Comparison of ENCODE assay signal across 1 cellular context in genomic region chr14:31257554-31258426, GRCh38.
A peak's percentile ranks its signal among the peaks of the same experiment; 100 is the strongest.
TF ChIP-seq lines count a peak whose summit lies in the region.

No MANE protein-coding gene starts in this region.

TF ChIP-seq in HepG2, 621 proteins besides CTCF, POLR2A, EP300 and RAD21 (continued from another document and continues in another):
- peak; percentile 97 for TF ChIP-seq ATF2 (CRISPR knock-in tag; IDR thresholded peaks at IDR 0.05)
- peak; percentile 50; the same call in 1 of the 2 replicates for TF ChIP-seq ZNF274 (CRISPR knock-in tag; IDR thresholded peaks at IDR 0.05)
- TF ChIP-seq KDM3A (CRISPR knock-in tag; IDR thresholded peaks at IDR 0.05; ENCODE audit: low read depth) = peak; percentile 97
- TF ChIP-seq ZNF614 (CRISPR knock-in tag; IDR thresholded peaks at IDR 0.05; ENCODE audit: borderline replicate concordance) = peak; percentile 99
- peak; percentile 61; the same call in 1 of the 2 replicates for TF ChIP-seq TRIM24 (CRISPR knock-in tag; IDR thresholded peaks at IDR 0.05)
- 0 out of 2 replicates have a peak, but pooled peaks have one; percentile 56 for TF ChIP-seq ZNF704 (CRISPR knock-in tag; IDR thresholded peaks at IDR 0.05; ENCODE audit: borderline replicate concordance)
- TF ChIP-seq ZNF556 (CRISPR knock-in tag; IDR thresholded peaks at IDR 0.05; ENCODE audit: borderline replicate concordance) = peak; percentile 99
- TF ChIP-seq GTF3A (CRISPR knock-in tag; conservative IDR thresholded peaks at IDR 0.05) = 0 out of 2 replicates have a peak, but pooled peaks have one; percentile 72
- TF ChIP-seq ZSCAN31 (CRISPR knock-in tag; IDR thresholded peaks at IDR 0.05; ENCODE audit: low read depth) = peak; percentile 89; the same call in 1 of the 2 replicates
- TF ChIP-seq ZMYM4 (CRISPR knock-in tag; IDR thresholded peaks at IDR 0.05) = peak; percentile 98
- peak; percentile 76; the same call in 1 of the 2 replicates for TF ChIP-seq GATA4 (IDR thresholded peaks at IDR 0.05; ENCODE audit: borderline replicate concordance, low read depth)
- peak; percentile 90 for TF ChIP-seq ZBED4 (CRISPR knock-in tag; IDR thresholded peaks at IDR 0.05; ENCODE audit: borderline replicate concordance)
- TF ChIP-seq ZBTB10 (CRISPR knock-in tag; IDR thresholded peaks at IDR 0.05; ENCODE audit: borderline replicate concordance) = 0 out of 2 replicates have a peak, but pooled peaks have one; percentile 14
- TF ChIP-seq RXRA (CRISPR knock-in tag; IDR thresholded peaks at IDR 0.05) = peak; percentile 67; the same call in 1 of the 2 replicates
- TF ChIP-seq ATF7-NPFF (CRISPR knock-in tag; IDR thresholded peaks at IDR 0.05; ENCODE audit: low read depth) = peak; percentile 74
- TF ChIP-seq MED13 (CRISPR knock-in tag; IDR thresholded peaks at IDR 0.05) = peak; percentile 93
- peak; percentile 27 for TF ChIP-seq BHLHE40 (IDR thresholded peaks at IDR 0.05; ENCODE audit: low read length)
- peak; percentile 57; the same call in 1 of the 2 replicates for TF ChIP-seq SIN3A (IDR thresholded peaks at IDR 0.05; ENCODE audit: borderline replicate concordance, low read depth, low read length)
- TF ChIP-seq DNMT3B (CRISPR knock-in tag; conservative IDR thresholded peaks at IDR 0.05) = peak; percentile 89
- peak; percentile 87; the same call in 1 of the 2 replicates for TF ChIP-seq SSRP1 (CRISPR knock-in tag; IDR thresholded peaks at IDR 0.05)
- TF ChIP-seq FOSL2 (CRISPR knock-in tag; IDR thresholded peaks at IDR 0.05) = peak; percentile 80
- peak; percentile 83; the same call in 1 of the 2 replicates for TF ChIP-seq ZNF749 (CRISPR knock-in tag; IDR thresholded peaks at IDR 0.05; ENCODE audit: borderline replicate concordance)
- TF ChIP-seq NCOA1 (CRISPR knock-in tag; IDR thresholded peaks at IDR 0.05) = peak; percentile 97
- peak; percentile 24; the same call in 1 of the 2 replicates for TF ChIP-seq GZF1 (CRISPR knock-in tag; IDR thresholded peaks at IDR 0.05)
- peak; percentile 61; the same call in 1 of the 2 replicates for TF ChIP-seq TSC22D2 (CRISPR knock-in tag; IDR thresholded peaks at IDR 0.05; ENCODE audit: borderline replicate concordance)
- TF ChIP-seq HIC2 (CRISPR knock-in tag; IDR thresholded peaks at IDR 0.05; ENCODE audit: low read depth) = peak; percentile 43; the same call in 1 of the 2 replicates
- TF ChIP-seq ZNF546 (CRISPR knock-in tag; conservative IDR thresholded peaks at IDR 0.05) = peak; percentile 97
- peak; percentile 96 for TF ChIP-seq ZNF761 (CRISPR knock-in tag; conservative IDR thresholded peaks at IDR 0.05)
- TF ChIP-seq KLF16 (CRISPR knock-in tag; IDR thresholded peaks at IDR 0.05) = peak in 1 of 2 experiments; percentile 98; a peak in 2 of 4 replicates
- TF ChIP-seq THAP7 (CRISPR knock-in tag; IDR thresholded peaks at IDR 0.05) = peak; percentile 80
- TF ChIP-seq ZNF512B (CRISPR knock-in tag; IDR thresholded peaks at IDR 0.05; ENCODE audit: borderline replicate concordance) = peak; percentile 96; the same call in 1 of the 2 replicates
- peak; percentile 73 for TF ChIP-seq TCF7 (IDR thresholded peaks at IDR 0.05; ENCODE audit: low read depth)
- TF ChIP-seq DMAP1 (CRISPR knock-in tag; IDR thresholded peaks at IDR 0.05) = peak; percentile 80; the same call in 1 of the 2 replicates
- 0 out of 2 replicates have a peak, but pooled peaks have one; percentile 59 for TF ChIP-seq NAIF1 (CRISPR knock-in tag; IDR thresholded peaks at IDR 0.05; ENCODE audit: borderline replicate concordance)
- TF ChIP-seq ZNF335 (CRISPR knock-in tag; IDR thresholded peaks at IDR 0.05) = peak; percentile 76; the same call in 1 of the 2 replicates
- TF ChIP-seq ZNF205 (CRISPR knock-in tag; IDR thresholded peaks at IDR 0.05) = peak; percentile 60
- TF ChIP-seq PRPF4 (IDR thresholded peaks at IDR 0.05; ENCODE audit: low read depth, low read length, poor library complexity, severe bottlenecking) = peak; percentile 3
- TF ChIP-seq DNMT1 (CRISPR knock-in tag; IDR thresholded peaks at IDR 0.05) = peak; percentile 55
